In the genomic region with DNA sequence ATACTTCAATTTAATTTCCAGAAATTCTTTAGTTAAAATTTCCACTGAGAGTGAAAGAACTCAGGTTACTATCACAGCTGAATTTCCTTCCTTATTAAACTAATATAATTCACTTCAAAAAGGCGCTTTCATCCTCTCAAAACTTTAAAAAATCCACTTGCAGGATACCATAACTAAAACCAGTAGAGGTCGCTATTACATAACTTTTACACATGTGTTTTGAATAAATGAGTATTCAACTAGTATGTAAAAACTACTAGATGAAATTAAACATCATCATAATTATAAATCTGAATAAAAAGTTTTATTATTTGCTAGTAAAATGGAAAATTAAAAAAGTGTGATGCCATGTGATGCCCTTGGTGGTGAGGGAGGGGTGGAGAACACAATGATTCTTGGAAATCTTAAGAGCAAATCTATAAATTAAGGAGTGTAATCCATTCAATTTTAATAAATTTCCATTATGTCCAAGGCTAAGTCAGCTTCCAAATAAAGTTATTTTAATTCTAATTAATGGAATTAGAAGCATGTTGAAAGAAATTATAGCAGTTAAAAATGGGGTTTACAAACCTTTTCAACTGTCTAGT, we compare ENCODE assay signal across 8 cellular contexts.
DNase-seq lines count a peak whose midpoint lies in the region; ATAC-seq and TF ChIP-seq lines count a peak whose summit lies in the region.

No MANE protein-coding gene starts in this region.

- ATAC-seq in GM19455 (IDR thresholded peaks at IDR 0.05; ENCODE audit: unreplicated experiment) (no peak), HG03521 (IDR thresholded peaks at IDR 0.05; ENCODE audit: unreplicated experiment) (no peak)

- H3K9me3 Mint-ChIP-seq in osteocyte (ENCODE audit: unreplicated experiment) = no peaks in the 10 kb centered on the region

- no peak overlapping the region for H3K4me3 ChIP-seq in epithelial cell of esophagus (ENCODE audit: low read length)

- no peaks in the 10 kb centered on the region for H3K27me3 Mint-ChIP-seq in osteocyte (ENCODE audit: unreplicated experiment)

- H3K36me3 Mint-ChIP-seq in osteocyte (ENCODE audit: unreplicated experiment) = peaks cover 10% of the 10 kb centered on the region

- H3K4me1 Mint-ChIP-seq in osteocyte (ENCODE audit: unreplicated experiment) = no peaks in the 10 kb centered on the region

- H3K4me3 Mint-ChIP-seq in osteocyte (ENCODE audit: unreplicated experiment) = no peak overlapping the region

- peak; percentile 72 for DNase-seq in ELR (ENCODE audit: low read depth)
- DNase-seq in LHCN-M2 (ENCODE audit: low read depth) = peak; percentile 53
- peak; percentile 39 for DNase-seq in RPMI7951 (ENCODE audit: low read depth)
- DNase-seq in epithelial cell of esophagus (ENCODE audit: low read depth) = peak; percentile 64
- no peak for DNase-seq in osteocyte (ENCODE audit: extremely low spot score, unreplicated experiment)
- no peak for DNase-seq in stimulated activated CD4-positive, alpha-beta T cell treated with anti-CD3 and anti-CD28 coated beads, Interleukin-2, amount 100 ng/mL, for 24 hours

- TF ChIP-seq CTCF in epithelial cell of esophagus (IDR thresholded peaks at IDR 0.05; ENCODE audit: insufficient read depth, low read depth, low read length, missing control alignments) (peak; percentile 46), osteocyte (IDR thresholded peaks at IDR 0.05) (peak; percentile 75)

- H3K27ac Mint-ChIP-seq in osteocyte (ENCODE audit: unreplicated experiment) = no peak overlapping the region

Comparison
In these comparisons a context has a peak if more than half of its experiments do, and no peak if none do; other contexts are left out.
1. DNase-seq: peak in ELR (single experiment), LHCN-M2 (single experiment), RPMI7951 (single experiment) and epithelial cell of esophagus (single experiment); none in osteocyte (single experiment) and stimulated activated CD4-positive, alpha-beta T cell treated with anti-CD3 and anti-CD28 coated beads, Interleukin-2, amount 100 ng/mL, for 24 hours (0 of 2).